7 cellular contexts compared by ENCODE assay signal in genomic region chr6:13485303-13485702, GRCh38. TPM values are rescaled to one million over a fixed set of nuclear protein-coding genes. Genes with fewer than 3 reads are reported as not detected.
DNase-seq lines count a peak whose midpoint lies in the region; ATAC-seq and TF ChIP-seq lines count a peak whose summit lies in the region.

No MANE protein-coding gene starts in this region.

- H3F3A ChIP-seq in smooth muscle cell (ENCODE audit: low read depth), result peaks cover 3% of the 10 kb centered on the region

- no peaks in the 10 kb centered on the region for H3K9me2 ChIP-seq in HCT116 (ENCODE audit: insufficient read depth)

- H3K9me3 ChIP-seq in HCT116 (ENCODE audit: control insufficient read depth in 1 of 2, insufficient read depth in 1 of 2, low read depth in 1 of 2, low read length in 2 of 2) (no peaks in the 10 kb centered on the region), right cardiac atrium (ENCODE audit: control insufficient read depth, low read length) (no peaks in the 10 kb centered on the region), smooth muscle cell (replicated peaks; ENCODE audit: low read depth) (no peaks in the 10 kb centered on the region)

- H3K9ac ChIP-seq in HCT116 (ENCODE audit: low read length), result peak overlapping the region; percentile 63; the same call in 1 of the 2 replicates
- peak overlapping the region; percentile 51 for H3K9ac ChIP-seq in smooth muscle cell (ENCODE audit: low read depth)

- 51% methylated on average over 4 of the region's 4 CpGs for WGBS in right cardiac atrium
- 53% methylated on average over 4 of the region's 4 CpGs for WGBS in smooth muscle cell (ENCODE audit: low lambda C conversion rate)

- ATAC-seq in HCT116, result no peak
- no peak for ATAC-seq in WTC11
- no peak for ATAC-seq in right cardiac atrium

- no peaks in the 10 kb centered on the region for H3K36me3 Mint-ChIP-seq in WTC11

- peaks cover 30% of the 10 kb centered on the region for H3K4me1 Mint-ChIP-seq in WTC11

- H3K4me3 ChIP-seq in HCT116 (replicated peaks in 1 of 2; ENCODE audit: low read depth in 1 of 2, low read length in 2 of 2) (peak overlapping the region; percentile 17 to 71; a peak in 1 of 4 replicates), right cardiac atrium (ENCODE audit: low read length) (peak overlapping the region; percentile 82), smooth muscle cell (peak overlapping the region; percentile 86)

- H3K27me3 ChIP-seq in HCT116 (ENCODE audit: insufficient read depth, low read length) (no peaks in the 10 kb centered on the region), right cardiac atrium (ENCODE audit: control insufficient read depth, insufficient read depth) (no peaks in the 10 kb centered on the region), smooth muscle cell (ENCODE audit: low read depth) (no peaks in the 10 kb centered on the region)

- no peak overlapping the region for H3K27ac Mint-ChIP-seq in WTC11

- no peak for TF ChIP-seq RAD21 in HCT116 (IDR thresholded peaks at IDR 0.05; ENCODE audit: low read depth)

- RAD21 ChIA-PET in HCT116 (lab: Charles Lee; ENCODE audit: low non-redundant PET in 1 of 2, low total read pairs in 2 of 2, uncharacterized antibody in 2 of 2, unreplicated experiment in 2 of 2), result no interaction called here

- no peak overlapping the region for H2AFZ ChIP-seq in HCT116 (ENCODE audit: low read depth, low read length, poor library complexity, severe bottlenecking)
- peak overlapping the region; percentile 94 for H2AFZ ChIP-seq in smooth muscle cell (ENCODE audit: low read depth)

- H3K27me3 Mint-ChIP-seq in WTC11 (ENCODE audit: low read depth), result peaks cover 54% of the 10 kb centered on the region

- no peaks in the 10 kb centered on the region for H3K9me3 Mint-ChIP-seq in WTC11

- CTCF ChIA-PET in HCT116 (lab: Charles Lee) (no interaction called here), WTC11 (lab: Charles Lee) (interaction anchor here (0.9 to 3.9 kb wide), 4 partner anchors 33 to 140 kb away, joined by 3 to 32 read pairs (median 3); partner anchors contain the start of genes NOL7 and SIRT5)

- TF ChIP-seq CTCF in HCT116 (IDR thresholded peaks at IDR 0.05 in 2 of 3, conservative IDR thresholded peaks at IDR 0.05 in 1 of 3; ENCODE audit: borderline replicate concordance in 1 of 3, insufficient read depth in 1 of 3, low read depth in 2 of 3, low read length in 2 of 3) (no peak), WTC11 (IDR thresholded peaks at IDR 0.05) (no peak), smooth muscle cell (IDR thresholded peaks at IDR 0.05; ENCODE audit: borderline replicate concordance, insufficient read depth, poor library complexity, severe bottlenecking) (no peak), GM10266 (IDR thresholded peaks at IDR 0.05; ENCODE audit: control insufficient read depth, insufficient read depth, low read depth, missing control alignments) (no peak)

- peaks cover 7 to 29% of the 10 kb centered on the region in 2 experiments; a peak in 3 of 4 replicates for H3K4me1 ChIP-seq in HCT116 (ENCODE audit: control insufficient read depth in 1 of 2, insufficient read depth in 2 of 2, low read length in 2 of 2)
- H3K4me1 ChIP-seq in right cardiac atrium (ENCODE audit: control insufficient read depth, insufficient read depth, low read length), result peaks cover 13% of the 10 kb centered on the region
- peaks cover 17% of the 10 kb centered on the region for H3K4me1 ChIP-seq in smooth muscle cell (ENCODE audit: low read depth)

- no peak for TF ChIP-seq POLR2A in HCT116 (IDR thresholded peaks at IDR 0.05; ENCODE audit: borderline replicate concordance, extremely low read depth, insufficient read depth, insufficient read length)

- POLR2A ChIA-PET in HCT116 (lab: Charles Lee), result no interaction called here
- POLR2A ChIA-PET in WTC11 (lab: Charles Lee), result interaction anchor here (3.0 kb wide), 1 partner anchor 90 kb away, joined by 18 read pairs; the partner anchor contains the start of gene SIRT5

- peak overlapping the region; percentile 98 for H3K4me2 ChIP-seq in HCT116 (ENCODE audit: low read length)
- peak overlapping the region; percentile 91 for H3K4me2 ChIP-seq in smooth muscle cell

- TSS peak; percentile 48 for BruUV-seq in HCT116 (replicated peaks; lab: Mats Ljungman, UMichigan)

- DNase-seq in HCT116 (ENCODE audit: low read depth, low spot score) (no peak), WTC11 (ENCODE audit: low spot score) (no peak), right cardiac atrium (no peak), smooth muscle cell (lab: John Stamatoyannopoulos, UW; ENCODE audit: unreplicated experiment) (no peak), GM10266 (ENCODE audit: extremely low spot score) (no peak), midbrain (lab: John Stamatoyannopoulos, UW) (no peak)
- DNase-seq in activated CD8-positive, alpha-beta memory T cell treated with anti-CD3 and anti-CD28 coated beads, Interleukin-2, amount 50 U/mL, for 4 hours, result no peak

- H3K27ac ChIP-seq in HCT116 (ENCODE audit: low read depth, low read length) (no peak overlapping the region), right cardiac atrium (ENCODE audit: low read length) (peak overlapping the region; percentile 81), smooth muscle cell (ENCODE audit: low read depth) (peak overlapping the region; percentile 20)

- intact Hi-C loops in HCT116 (cut with micrococcal nuclease) (loop anchor here (5.0 kb wide), 1 partner anchor 87 kb away; the partner anchor contains the start of gene SIRT5), right cardiac atrium (cut with DNase I) (loop anchor here in 2 of 4 donors (5.0 to 10.0 kb wide), 3 partner anchors 42 to 151 kb away; partner anchors contain the start of gene SIRT5 (in 2 of the 2))

- H3K79me2 ChIP-seq in HCT116 (ENCODE audit: insufficient read depth, low read length) (no peaks in the 10 kb centered on the region; the same call in 1 of the 2 replicates), smooth muscle cell (ENCODE audit: low read depth) (peaks cover 47% of the 10 kb centered on the region)

- H4K20me1 ChIP-seq in HCT116 (ENCODE audit: insufficient read depth) (no peaks in the 10 kb centered on the region), smooth muscle cell (ENCODE audit: low read depth) (peaks cover 2% of the 10 kb centered on the region)

- H3K36me3 ChIP-seq in HCT116 (ENCODE audit: control insufficient read depth in 1 of 2, insufficient read depth in 2 of 2, low read length in 2 of 2) (no peaks in the 10 kb centered on the region), smooth muscle cell (ENCODE audit: low read depth) (no peaks in the 10 kb centered on the region)

- H3K4me3 Mint-ChIP-seq in WTC11, result peak overlapping the region; percentile 93

TF ChIP-seq in HCT116, 20 proteins besides CTCF, POLR2A, EP300 and RAD21 (continues in another document):
- TF ChIP-seq ATF3 (IDR thresholded peaks at IDR 0.05) (no peak), POLR2AphosphoS5 (IDR thresholded peaks at IDR 0.05; ENCODE audit: low read depth, low read length) (no peak), ZFX (IDR thresholded peaks at IDR 0.05) (no peak), ZBTB33 (IDR thresholded peaks at IDR 0.05; ENCODE audit: extremely low read depth, insufficient replicate concordance, low read length) (no peak), SP1 (IDR thresholded peaks at IDR 0.05; ENCODE audit: low read depth) (no peak)

TF ChIP-seq in WTC11, 78 proteins besides CTCF, POLR2A, EP300 and RAD21 (continues in another document):
- no peak for TF ChIP-seq TEAD4 (CRISPR knock-in tag; IDR thresholded peaks at IDR 0.05)
- no peak for TF ChIP-seq NR3C1 (CRISPR knock-in tag; conservative IDR thresholded peaks at IDR 0.05; ENCODE audit: low read depth)
- no peak for TF ChIP-seq ZNF263 (CRISPR knock-in tag; IDR thresholded peaks at IDR 0.05; ENCODE audit: low read depth)
- no peak for TF ChIP-seq ZNF416 (CRISPR knock-in tag; IDR thresholded peaks at IDR 0.05)
- TF ChIP-seq MYBL2 (CRISPR knock-in tag; IDR thresholded peaks at IDR 0.05), result no peak
- TF ChIP-seq NFATC4 (CRISPR knock-in tag; IDR thresholded peaks at IDR 0.05), result no peak
- TF ChIP-seq RORB (CRISPR knock-in tag; IDR thresholded peaks at IDR 0.05), result no peak
- no peak for TF ChIP-seq ZNF138 (CRISPR knock-in tag; conservative IDR thresholded peaks at IDR 0.05)
- no peak for TF ChIP-seq ARID4B (CRISPR knock-in tag; IDR thresholded peaks at IDR 0.05; ENCODE audit: borderline replicate concordance)
- TF ChIP-seq FOXK1 (CRISPR knock-in tag; IDR thresholded peaks at IDR 0.05), result no peak
- TF ChIP-seq ZNF317 (CRISPR knock-in tag; IDR thresholded peaks at IDR 0.05; ENCODE audit: borderline replicate concordance, low read depth), result no peak

RNA-seq across cellular contexts. Expression of gene GFOD1, which starts 2.1 kb away (rescaled TPM):
- 3.8 TPM for total RNA-seq in HCT116 (2021; ENCODE audit: unreplicated experiment)
- polyA plus RNA-seq in HCT116 (2012), result 1.6 and 2.2 TPM in 2 replicates
- total RNA-seq in WTC11 (2021), result 5.2 to 8.5 TPM (median 5.8 TPM) in 3 replicates
- total RNA-seq in right cardiac atrium, result 10 to 100 TPM; 51.0 to 81.7 (median 54.7) TPM
- 30.3 TPM for polyA plus RNA-seq in right cardiac atrium
- 9.6 and 10.0 TPM in 2 replicates for total RNA-seq in smooth muscle cell
- polyA plus RNA-seq in smooth muscle cell, result 11.8 and 14.0 TPM in 2 replicates
